In genomic region chr12:46221255-46222128, GRCh38 we compare ENCODE assay signal across 1 cellular context.
TF ChIP-seq lines count a peak whose summit lies in the region.

No MANE protein-coding gene starts in this region.

TF ChIP-seq in H1, 55 proteins besides CTCF, POLR2A, EP300 and RAD21 (continued from another document):
- TF ChIP-seq TAF7 (optimal IDR thresholded peaks at IDR 0.05; ENCODE audit: borderline replicate concordance, low read depth, low read length) (no peak), RFX5 (IDR thresholded peaks at IDR 0.05; ENCODE audit: borderline replicate concordance, low read depth, low read length) (no peak), SP2 (IDR thresholded peaks at IDR 0.05; ENCODE audit: low read length) (no peak), KDM5A (IDR thresholded peaks at IDR 0.05; ENCODE audit: low read length) (no peak), MAX (IDR thresholded peaks at IDR 0.05) (no peak), TAF1 (IDR thresholded peaks at IDR 0.05; ENCODE audit: low read depth, low read length) (no peak), RNF2 (IDR thresholded peaks at IDR 0.05; ENCODE audit: borderline replicate concordance, low read depth, low read length, missing control alignments, poor library complexity, severe bottlenecking) (no peak), YY1 (IDR thresholded peaks at IDR 0.05; ENCODE audit: low read depth, low read length) (no peak), CBX8 (IDR thresholded peaks at IDR 0.05; ENCODE audit: borderline replicate concordance, low read depth, low read length) (no peak), CHD1 (IDR thresholded peaks at IDR 0.05; ENCODE audit: low read depth, low read length) (no peak)
